ENCODE assay signal across 8 cellular contexts in the genomic region with DNA sequence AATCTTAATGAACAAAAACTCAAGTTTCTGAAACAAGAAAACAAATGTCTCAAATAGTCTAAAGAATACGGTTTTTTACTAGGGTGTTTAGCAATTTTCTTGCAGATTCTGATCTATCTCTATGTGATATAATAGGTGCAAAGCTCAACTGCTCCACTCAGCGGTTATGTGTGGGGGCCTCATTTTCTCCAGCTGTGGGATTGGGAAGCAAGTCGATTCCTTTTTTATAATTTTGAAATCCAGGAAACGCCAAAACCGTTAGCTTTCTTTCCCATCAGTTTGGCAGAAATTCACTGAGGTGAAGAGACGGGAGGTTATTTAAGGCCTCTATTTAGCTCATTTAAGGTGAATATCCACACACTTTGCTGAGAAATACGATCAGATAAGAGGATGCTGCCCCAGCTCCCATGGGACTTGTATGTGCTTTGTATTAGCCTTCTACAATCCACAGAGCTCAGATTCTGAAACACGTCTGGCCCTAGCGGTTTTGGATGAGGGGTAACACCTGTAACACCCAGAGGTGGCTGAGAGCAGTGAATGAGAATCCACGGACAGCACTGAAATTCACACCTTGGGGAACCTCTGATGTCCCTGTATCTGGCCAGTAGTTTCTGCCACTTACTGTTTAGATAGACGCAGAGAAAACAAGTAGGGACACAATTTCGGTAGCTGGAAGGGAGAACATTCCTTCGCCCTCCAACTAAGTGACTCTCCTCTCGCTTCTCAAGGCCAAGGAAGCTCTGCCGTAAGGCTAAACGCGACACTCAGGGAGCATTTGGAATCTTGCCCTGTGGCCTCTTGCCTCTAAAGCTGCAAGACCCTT. TPM values are rescaled to one million over a fixed set of nuclear protein-coding genes. Genes with fewer than 3 reads are reported as not detected.
DNase-seq lines count a peak whose midpoint lies in the region; ATAC-seq and TF ChIP-seq lines count a peak whose summit lies in the region.

No MANE protein-coding gene starts in this region.

- no peak overlapping the region for H3K27ac Mint-ChIP-seq in activated T-helper 1 cell treated with anti-CD3 and anti-CD28 coated beads, Interleukin-12 subunit alpha, Interleukin-12 subunit beta, Interleukin-2, Interleukin-4 antibody, amounts not matched to agents 30 ng/mL and 10 ng/mL and 1 ng/mL, durations not matched to agents 14 hours and 24 hours and 36 hours

- DNase-seq in EH (ENCODE audit: low read depth) = peak; percentile 74
- peak; percentile 72 for DNase-seq in NCI-H2171 treated with DMSO at 0.1 percent for 48 hours (lab: John Stamatoyannopoulos, UW)
- peak; percentile 87 for DNase-seq in choroid plexus epithelial cell (ENCODE audit: low read depth)
- DNase-seq in posterior vena cava (ENCODE audit: low spot score) = peak; percentile 46
- no peak for DNase-seq in activated T-helper 1 cell treated with anti-CD3 and anti-CD28 coated beads, Interleukin-12 subunit alpha, Interleukin-12 subunit beta, Interleukin-2, Interleukin-4 antibody, amounts not matched to agents 30 ng/mL and 10 ng/mL and 1 ng/mL, durations not matched to agents 14 hours and 24 hours and 36 hours (ENCODE audit: low spot score)
- DNase-seq in SKM-1 treated with dmso at 0.1 percent for 144 hours (lab: John Stamatoyannopoulos, UW; ENCODE audit: unreplicated experiment) = no peak
- DNase-seq in CD1c-positive myeloid dendritic cell (ENCODE audit: extremely low spot score) = no peak

- intact Hi-C loops in posterior vena cava (cut with DNase I) = no loop called here
- intact Hi-C loops in activated T-helper 1 cell treated with anti-CD3 and anti-CD28 coated beads, Interleukin-12 subunit alpha, Interleukin-12 subunit beta, Interleukin-2, Interleukin-4 antibody, amounts not matched to agents 30 ng/mL and 10 ng/mL and 1 ng/mL, durations not matched to agents 14 hours and 24 hours and 36 hours (cut with micrococcal nuclease) = no loop called here

- peak; percentile 81 for TF ChIP-seq CTCF in choroid plexus epithelial cell (conservative IDR thresholded peaks at IDR 0.05; ENCODE audit: low read depth, low read length)

- no peak for ATAC-seq in GM19324 (IDR thresholded peaks at IDR 0.05; ENCODE audit: low FRiP score, unreplicated experiment)

- H3K36me3 Mint-ChIP-seq in activated T-helper 1 cell treated with anti-CD3 and anti-CD28 coated beads, Interleukin-12 subunit alpha, Interleukin-12 subunit beta, Interleukin-2, Interleukin-4 antibody, amounts not matched to agents 30 ng/mL and 10 ng/mL and 1 ng/mL, durations not matched to agents 14 hours and 24 hours and 36 hours (ENCODE audit: low read depth) = no peaks in the 10 kb centered on the region

- H3K27me3 Mint-ChIP-seq in activated T-helper 1 cell treated with anti-CD3 and anti-CD28 coated beads, Interleukin-12 subunit alpha, Interleukin-12 subunit beta, Interleukin-2, Interleukin-4 antibody, amounts not matched to agents 30 ng/mL and 10 ng/mL and 1 ng/mL, durations not matched to agents 14 hours and 24 hours and 36 hours (ENCODE audit: insufficient read depth) = peaks cover 9% of the 10 kb centered on the region

- H3K4me1 Mint-ChIP-seq in activated T-helper 1 cell treated with anti-CD3 and anti-CD28 coated beads, Interleukin-12 subunit alpha, Interleukin-12 subunit beta, Interleukin-2, Interleukin-4 antibody, amounts not matched to agents 30 ng/mL and 10 ng/mL and 1 ng/mL, durations not matched to agents 14 hours and 24 hours and 36 hours (ENCODE audit: low read depth) = no peaks in the 10 kb centered on the region

- H3K4me3 ChIP-seq in choroid plexus epithelial cell (ENCODE audit: low read depth, low read length) = peak overlapping the region; percentile 28

- H3K4me3 Mint-ChIP-seq in activated T-helper 1 cell treated with anti-CD3 and anti-CD28 coated beads, Interleukin-12 subunit alpha, Interleukin-12 subunit beta, Interleukin-2, Interleukin-4 antibody, amounts not matched to agents 30 ng/mL and 10 ng/mL and 1 ng/mL, durations not matched to agents 14 hours and 24 hours and 36 hours = no peak overlapping the region

- no peaks in the 10 kb centered on the region for H3K9me3 Mint-ChIP-seq in activated T-helper 1 cell treated with anti-CD3 and anti-CD28 coated beads, Interleukin-12 subunit alpha, Interleukin-12 subunit beta, Interleukin-2, Interleukin-4 antibody, amounts not matched to agents 30 ng/mL and 10 ng/mL and 1 ng/mL, durations not matched to agents 14 hours and 24 hours and 36 hours

RNA-seq across cellular contexts. Expression of a gene that starts 6.6 kb away (rescaled TPM):
- 1 to 10 TPM; 2.1 to 2.7 TPM for total RNA-seq in posterior vena cava
- 7.8 and 9.3 TPM in 2 replicates for total RNA-seq in activated T-helper 1 cell treated with anti-CD3 and anti-CD28 coated beads, Interleukin-12 subunit alpha, Interleukin-12 subunit beta, Interleukin-2, Interleukin-4 antibody, amounts not matched to agents 30 ng/mL and 10 ng/mL and 1 ng/mL, durations not matched to agents 14 hours and 24 hours and 36 hours

RNA-seq across cellular contexts. Expression of a gene that starts 56.9 kb away (rescaled TPM):
- 1 to 10 TPM; 1.0 to 1.4 TPM for total RNA-seq in posterior vena cava
- total RNA-seq in activated T-helper 1 cell treated with anti-CD3 and anti-CD28 coated beads, Interleukin-12 subunit alpha, Interleukin-12 subunit beta, Interleukin-2, Interleukin-4 antibody, amounts not matched to agents 30 ng/mL and 10 ng/mL and 1 ng/mL, durations not matched to agents 14 hours and 24 hours and 36 hours = 6.3 and 7.1 TPM in 2 replicates

Comparison
In these comparisons a context has a peak if more than half of its experiments do, and no peak if none do; other contexts are left out.
1. DNase-seq: peak in EH (single experiment), NCI-H2171 treated with DMSO at 0.1 percent for 48 hours (single experiment), choroid plexus epithelial cell (single experiment) and posterior vena cava (single experiment); none in activated T-helper 1 cell treated with anti-CD3 and anti-CD28 coated beads, Interleukin-12 subunit alpha, Interleukin-12 subunit beta, Interleukin-2, Interleukin-4 antibody, amounts not matched to agents 30 ng/mL and 10 ng/mL and 1 ng/mL, durations not matched to agents 14 hours and 24 hours and 36 hours (single experiment), SKM-1 treated with dmso at 0.1 percent for 144 hours (single experiment) and CD1c-positive myeloid dendritic cell (single experiment).